8 cellular contexts compared by ENCODE assay signal in genomic region chr11:1879941-1880720, GRCh38. TPM values are rescaled to one million over a fixed set of nuclear protein-coding genes. Genes with fewer than 3 reads are reported as not detected.
DNase-seq lines count a peak whose midpoint lies in the region; ATAC-seq and TF ChIP-seq lines count a peak whose summit lies in the region.
"Had no signal": no experiment of that assay in that cellular context is flagged by ENCODE, and none has a peak within 500 bp of the region (broad histone marks: within the 10 kb centered on the region; RNA-seq: fewer than 3 reads in every experiment).

No MANE protein-coding gene starts in this region.

- ATAC-seq in sciatic nerve (peak; percentile 79), HG03521 (IDR thresholded peaks at IDR 0.05; ENCODE audit: unreplicated experiment) (no peak)

- DNase-seq in NB4 (ENCODE audit: low read depth), result peak; percentile 55
- peak; percentile 57 for DNase-seq in fibroblast of peridontal ligament (ENCODE audit: extremely low read depth)
- peak; percentile 87 for DNase-seq in sciatic nerve (ENCODE audit: low spot score)
- no peak for DNase-seq in medulla oblongata (ENCODE audit: extremely low spot score)
- no peak for DNase-seq in kidney glomerular epithelial cell (lab: John Stamatoyannopoulos, UW)
- DNase-seq: GOT3 had no signal

- no peak for TF ChIP-seq POLR2A in NB4 (IDR thresholded peaks at IDR 0.05; ENCODE audit: extremely low read depth, insufficient read length)

- no peak overlapping the region for H3K4me3 ChIP-seq in NB4 (ENCODE audit: low read depth, low read length)

- intact Hi-C loops in sciatic nerve (cut with DNase I), result no loop called here

- no peak for TF ChIP-seq CTCF in NB4 (IDR thresholded peaks at IDR 0.05; ENCODE audit: low read depth, low read length)

RNA-seq across cellular contexts. Expression of gene PRR33, which starts 11.6 kb away (rescaled TPM):
- not detected for total RNA-seq in sciatic nerve
- total RNA-seq: G401 had no signal

RNA-seq across cellular contexts. Expression of gene LSP1, which starts 27.2 kb away (rescaled TPM):
- total RNA-seq in sciatic nerve, result 89.6 TPM

RNA-seq across cellular contexts. Expression of gene TNNT3, which starts 39.4 kb away (rescaled TPM):
- total RNA-seq in sciatic nerve, result 35.6 TPM
- total RNA-seq: G401 had no signal

RNA-seq across cellular contexts. Expression of gene TNNI2, which starts 41.4 kb away (rescaled TPM):
- total RNA-seq in sciatic nerve, result not detected
- total RNA-seq: G401 had no signal

RNA-seq across cellular contexts. Expression of gene SYT8, which starts 45.3 kb away (rescaled TPM):
- total RNA-seq in sciatic nerve, result 1.1 TPM
- total RNA-seq: G401 had no signal

Comparison
In these comparisons a context has a peak if more than half of its experiments do, and no peak if none do; other contexts are left out.
1. DNase-seq: peak in NB4 (single experiment), fibroblast of peridontal ligament (single experiment) and sciatic nerve (single experiment); none in medulla oblongata (single experiment) and kidney glomerular epithelial cell (single experiment).